Comparison of ENCODE assay signal across 11 cellular contexts in the genomic region with DNA sequence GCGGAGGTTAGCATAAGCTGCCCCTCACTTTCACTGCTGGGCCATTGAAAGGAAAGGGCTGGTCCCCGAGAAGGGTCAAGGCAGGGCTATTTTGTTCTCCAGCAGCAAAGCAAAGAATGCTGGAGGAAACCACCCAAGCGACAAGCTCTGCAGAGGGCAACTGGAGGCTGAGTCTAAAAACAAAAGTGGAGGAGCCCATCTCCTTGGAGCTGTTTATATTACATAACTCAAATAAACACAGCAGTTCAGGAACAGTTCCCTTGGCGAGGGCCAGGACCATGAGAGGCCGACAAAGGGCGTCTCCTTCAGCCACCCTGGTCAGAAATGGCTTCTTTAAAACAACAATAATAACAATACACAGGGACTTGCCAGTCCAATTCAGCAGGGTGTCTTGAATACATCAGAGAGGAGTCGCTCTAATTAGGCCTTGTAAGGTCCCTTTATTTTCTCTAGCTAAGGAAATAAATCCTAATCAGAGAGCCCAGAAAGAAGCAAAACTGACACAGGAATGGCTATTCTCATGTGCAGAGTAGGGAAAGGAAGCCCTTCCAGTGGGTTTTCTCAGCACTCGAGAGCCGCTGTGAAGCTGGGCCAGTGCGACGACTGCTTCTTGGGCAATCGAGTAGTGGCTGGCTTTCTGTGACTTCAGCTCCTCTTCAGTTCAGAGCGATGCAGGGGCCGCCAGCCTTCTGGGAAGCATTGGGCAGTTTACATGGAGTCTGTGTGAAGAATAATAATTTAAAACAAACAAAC. TPM values are rescaled to one million over a fixed set of nuclear protein-coding genes. Genes with fewer than 3 reads are reported as not detected.
A peak's percentile ranks its signal among the peaks of the same experiment; 100 is the strongest.
DNase-seq lines count a peak whose midpoint lies in the region; ATAC-seq and TF ChIP-seq lines count a peak whose summit lies in the region.
"Had no signal": no experiment of that assay in that cellular context is flagged by ENCODE, and none has a peak within 500 bp of the region (broad histone marks: within the 10 kb centered on the region; RNA-seq: fewer than 3 reads in every experiment).

No MANE protein-coding gene starts in this region.

- no peaks in the 10 kb centered on the region for H3K9me2 ChIP-seq in PC-3 (replicated peaks; ENCODE audit: low read length)

- H3K4me1 ChIP-seq in right cardiac atrium (ENCODE audit: control insufficient read depth, insufficient read depth, low read length): peaks cover 50% of the 10 kb centered on the region
- peaks cover 50% of the 10 kb centered on the region for H3K4me1 ChIP-seq in prostate gland (replicated peaks)
- peaks cover 27% of the 10 kb centered on the region for H3K4me1 ChIP-seq in PC-3 (ENCODE audit: insufficient read depth, low read length)

- ATAC-seq in right cardiac atrium (peak; percentile 67 to 70), HG03045 (IDR thresholded peaks at IDR 0.05; ENCODE audit: unreplicated experiment) (no peak), PC-3 (no peak), GM19324 (IDR thresholded peaks at IDR 0.05; ENCODE audit: low FRiP score, unreplicated experiment) (no peak), GM19452 (IDR thresholded peaks at IDR 0.05; ENCODE audit: unreplicated experiment) (no peak)

- H3K4me3 ChIP-seq in right cardiac atrium (ENCODE audit: low read length) (no peak overlapping the region), prostate gland (no peak overlapping the region), PC-3 (ENCODE audit: low read length) (no peak overlapping the region)

- no TSS peak for BruUV-seq in PC-3 (replicated peaks; lab: Mats Ljungman, UMichigan)

- H3K79me2 ChIP-seq in PC-3 (ENCODE audit: low read length): no peaks in the 10 kb centered on the region

- intact Hi-C loops in right cardiac atrium (cut with DNase I): loop anchor here in 2 of 4 donors (5.0 to 10.0 kb wide), 5 partner anchors 49 to 459 kb away; no protein-coding TSS in a partner anchor
- intact Hi-C loops in prostate gland (cut with DNase I): loop anchor here (2.0 to 10.0 kb wide), 3 partner anchors 46 to 449 kb away; no protein-coding TSS in a partner anchor
- intact Hi-C loops in PC-3 (cut with micrococcal nuclease): no loop called here

- 20% methylated on average over 14 of the region's 14 CpGs for WGBS in right cardiac atrium
- WGBS in prostate gland: 49% methylated on average over 14 of the region's 14 CpGs

- no peaks in the 10 kb centered on the region for H4K20me1 ChIP-seq in PC-3 (ENCODE audit: low read length)

- TF ChIP-seq CTCF in prostate gland (IDR thresholded peaks at IDR 0.05): no peak
- no peak for TF ChIP-seq CTCF in PC-3 (conservative IDR thresholded peaks at IDR 0.05; ENCODE audit: low read depth, low read length)

- H3K9ac ChIP-seq in PC-3 (ENCODE audit: low read length): no peak overlapping the region

- CTCF ChIA-PET in PC-3 (lab: Charles Lee): no interaction called here

- no peaks in the 10 kb centered on the region for H3K27me3 ChIP-seq in right cardiac atrium (ENCODE audit: control insufficient read depth, insufficient read depth)
- H3K27me3 ChIP-seq in prostate gland (replicated peaks; ENCODE audit: insufficient read depth): no peaks in the 10 kb centered on the region
- no peaks in the 10 kb centered on the region for H3K27me3 ChIP-seq in PC-3 (ENCODE audit: low read length)

- H2AFZ ChIP-seq in PC-3 (ENCODE audit: low read length): no peak overlapping the region

- no peak for TF ChIP-seq POLR2A in prostate gland (IDR thresholded peaks at IDR 0.05)

- H3K27ac ChIP-seq in right cardiac atrium (ENCODE audit: low read length) (peak overlapping the region; percentile 100), prostate gland (peak overlapping the region; percentile 99 to 100), PC-3 (ENCODE audit: low read length) (no peak overlapping the region)

- no peaks in the 10 kb centered on the region for H3F3A ChIP-seq in PC-3 (ENCODE audit: low read length, unreplicated experiment)

- H3K36me3 ChIP-seq in prostate gland: no peaks in the 10 kb centered on the region
- no peaks in the 10 kb centered on the region for H3K36me3 ChIP-seq in PC-3 (ENCODE audit: low read depth, low read length)

- H3K4me2 ChIP-seq in PC-3 (ENCODE audit: low read length): no peak overlapping the region

- H3K9me3 ChIP-seq in right cardiac atrium (ENCODE audit: control insufficient read depth, low read length): no peaks in the 10 kb centered on the region
- no peaks in the 10 kb centered on the region for H3K9me3 ChIP-seq in prostate gland
- H3K9me3 ChIP-seq in PC-3 (ENCODE audit: low read length): no peaks in the 10 kb centered on the region
- H3K9me3 ChIP-seq: Caco-2 had no signal

- POLR2A ChIA-PET in PC-3 (lab: Charles Lee; ENCODE audit: unreplicated experiment): interaction anchor here (0.6 kb wide), 1 partner anchor 543 kb away, joined by 7 read pairs; no protein-coding TSS in a partner anchor

- DNase-seq in Ammon's horn (ENCODE audit: low spot score): peak; percentile 59
- DNase-seq in astrocyte of the hippocampus (ENCODE audit: low read depth, low spot score): peak; percentile 84
- peak; percentile 80 to 92 (median 86) for DNase-seq in right cardiac atrium
- DNase-seq in prostate gland (ENCODE audit: low spot score): peak; percentile 63
- DNase-seq in PC-3: no peak
- DNase-seq: Caco-2; NCI-H187 treated with DMSO at 0.1 percent for 48 hours; stimulated activated CD4-positive, alpha-beta T cell treated with anti-CD3 and anti-CD28 coated beads, Interleukin-4, amount 100 ng/mL, for 24 hours had no signal

RNA-seq across cellular contexts. Expression of gene TARBP1, which starts 57.0 kb away (rescaled TPM):
- total RNA-seq in right cardiac atrium (10 to 100 TPM; 10.7 to 12.0 (median 11.4) TPM), prostate gland (10 to 100 TPM; 24.8 to 33.0 TPM), PC-3 (2014; rRNA removed) (15.1 and 27.7 TPM in 2 replicates)
- polyA plus RNA-seq in right cardiac atrium: 10.8 TPM

Comparison
In these comparisons a context has a peak if more than half of its experiments do, and no peak if none do; other contexts are left out.
1. ATAC-seq: peak in right cardiac atrium (2 of 2); none in HG03045 (single experiment), PC-3 (single experiment), GM19324 (single experiment) and GM19452 (single experiment).